1 cellular context compared by ENCODE assay signal in the genomic region with DNA sequence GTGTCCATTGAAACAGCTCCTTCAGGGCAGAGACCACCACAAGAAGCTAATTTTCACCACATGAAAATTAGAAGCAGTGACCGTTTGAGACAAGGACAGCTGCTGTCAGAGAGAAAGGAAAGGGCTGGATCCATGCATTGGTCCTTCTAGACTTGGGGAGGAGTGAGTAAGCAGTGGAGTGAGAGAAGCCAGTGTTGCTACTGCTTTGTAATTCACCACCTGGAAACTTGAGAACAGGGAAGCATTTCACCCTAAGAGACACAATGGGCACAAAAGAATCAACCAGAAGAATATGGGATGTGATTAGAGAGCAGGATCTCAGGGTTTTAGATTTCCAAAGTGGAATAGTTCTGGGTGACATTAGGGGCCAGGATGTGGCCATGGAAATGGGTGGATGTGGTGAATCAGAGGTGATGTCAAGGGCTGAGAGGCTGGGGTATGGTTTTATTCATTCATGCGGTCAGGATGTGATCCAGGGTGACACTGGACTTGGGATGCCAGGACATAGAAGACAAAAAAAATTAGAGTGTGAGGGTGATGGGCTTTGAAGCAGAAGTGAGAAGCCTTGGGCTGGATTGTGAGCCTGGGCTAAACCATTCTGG.
TF ChIP-seq lines count a peak whose summit lies in the region.

No MANE protein-coding gene starts in this region.

TF ChIP-seq in WTC11, 78 proteins besides CTCF, POLR2A, EP300 and RAD21 (continued from another document):
- TF ChIP-seq, protein P1, sequence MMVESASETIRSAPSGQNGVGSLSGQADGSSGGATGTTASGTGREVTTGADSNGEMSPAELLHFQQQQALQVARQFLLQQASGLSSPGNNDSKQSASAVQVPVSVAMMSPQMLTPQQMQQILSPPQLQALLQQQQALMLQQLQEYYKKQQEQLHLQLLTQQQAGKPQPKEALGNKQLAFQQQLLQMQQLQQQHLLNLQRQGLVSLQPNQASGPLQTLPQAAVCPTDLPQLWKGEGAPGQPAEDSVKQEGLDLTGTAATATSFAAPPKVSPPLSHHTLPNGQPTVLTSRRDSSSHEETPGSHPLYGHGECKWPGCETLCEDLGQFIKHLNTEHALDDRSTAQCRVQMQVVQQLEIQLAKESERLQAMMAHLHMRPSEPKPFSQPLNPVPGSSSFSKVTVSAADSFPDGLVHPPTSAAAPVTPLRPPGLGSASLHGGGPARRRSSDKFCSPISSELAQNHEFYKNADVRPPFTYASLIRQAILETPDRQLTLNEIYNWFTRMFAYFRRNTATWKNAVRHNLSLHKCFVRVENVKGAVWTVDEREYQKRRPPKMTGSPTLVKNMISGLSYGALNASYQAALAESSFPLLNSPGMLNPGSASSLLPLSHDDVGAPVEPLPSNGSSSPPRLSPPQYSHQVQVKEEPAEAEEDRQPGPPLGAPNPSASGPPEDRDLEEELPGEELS (CRISPR knock-in tag; IDR thresholded peaks at IDR 0.05), result no peak
- TF ChIP-seq IRF2 (CRISPR knock-in tag; IDR thresholded peaks at IDR 0.05; ENCODE audit: borderline replicate concordance, low read depth), result no peak
- TF ChIP-seq, protein P2, sequence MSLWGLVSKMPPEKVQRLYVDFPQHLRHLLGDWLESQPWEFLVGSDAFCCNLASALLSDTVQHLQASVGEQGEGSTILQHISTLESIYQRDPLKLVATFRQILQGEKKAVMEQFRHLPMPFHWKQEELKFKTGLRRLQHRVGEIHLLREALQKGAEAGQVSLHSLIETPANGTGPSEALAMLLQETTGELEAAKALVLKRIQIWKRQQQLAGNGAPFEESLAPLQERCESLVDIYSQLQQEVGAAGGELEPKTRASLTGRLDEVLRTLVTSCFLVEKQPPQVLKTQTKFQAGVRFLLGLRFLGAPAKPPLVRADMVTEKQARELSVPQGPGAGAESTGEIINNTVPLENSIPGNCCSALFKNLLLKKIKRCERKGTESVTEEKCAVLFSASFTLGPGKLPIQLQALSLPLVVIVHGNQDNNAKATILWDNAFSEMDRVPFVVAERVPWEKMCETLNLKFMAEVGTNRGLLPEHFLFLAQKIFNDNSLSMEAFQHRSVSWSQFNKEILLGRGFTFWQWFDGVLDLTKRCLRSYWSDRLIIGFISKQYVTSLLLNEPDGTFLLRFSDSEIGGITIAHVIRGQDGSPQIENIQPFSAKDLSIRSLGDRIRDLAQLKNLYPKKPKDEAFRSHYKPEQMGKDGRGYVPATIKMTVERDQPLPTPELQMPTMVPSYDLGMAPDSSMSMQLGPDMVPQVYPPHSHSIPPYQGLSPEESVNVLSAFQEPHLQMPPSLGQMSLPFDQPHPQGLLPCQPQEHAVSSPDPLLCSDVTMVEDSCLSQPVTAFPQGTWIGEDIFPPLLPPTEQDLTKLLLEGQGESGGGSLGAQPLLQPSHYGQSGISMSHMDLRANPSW (CRISPR knock-in tag; conservative IDR thresholded peaks at IDR 0.05; ENCODE audit: low read depth), result no peak
